In genomic region chr14:91870001-91870400, GRCh38 we compare ENCODE assay signal across 8 cellular contexts.
DNase-seq lines count a peak whose midpoint lies in the region; ATAC-seq lines count a peak whose summit lies in the region.

No MANE protein-coding gene starts in this region.

- ATAC-seq in HG03571 (IDR thresholded peaks at IDR 0.05; ENCODE audit: unreplicated experiment): no peak
- no peak for ATAC-seq in GM18870 (IDR thresholded peaks at IDR 0.05; ENCODE audit: unreplicated experiment)

- DNase-seq in DMS53 treated with DMSO at 0.1 percent for 48 hours (lab: John Stamatoyannopoulos, UW; ENCODE audit: unreplicated experiment): peak; percentile 5
- DNase-seq in activated CD4-positive, alpha-beta T cell treated with anti-CD3 and anti-CD28 coated beads for 1 hour: peak; percentile 56
- peak; percentile 84 for DNase-seq in central memory CD4-positive, alpha-beta T cell
- DNase-seq in stimulated activated CD4-positive, alpha-beta T cell treated with anti-CD3 and anti-CD28 coated beads, Interleukin-1b, Interleukin-23, amount 100 ng/mL, for 1 hour (ENCODE audit: low read depth in 2 of 2): peak; percentile 10 to 33
- no peak for DNase-seq in DMS 273 (lab: John Stamatoyannopoulos, UW; ENCODE audit: unreplicated experiment)
- DNase-seq in midbrain (lab: John Stamatoyannopoulos, UW): no peak

Comparison
In these comparisons a context has a peak if more than half of its experiments do, and no peak if none do; other contexts are left out.
1. DNase-seq: peak in DMS53 treated with DMSO at 0.1 percent for 48 hours (single experiment), activated CD4-positive, alpha-beta T cell treated with anti-CD3 and anti-CD28 coated beads for 1 hour (single experiment), central memory CD4-positive, alpha-beta T cell (single experiment) and stimulated activated CD4-positive, alpha-beta T cell treated with anti-CD3 and anti-CD28 coated beads, Interleukin-1b, Interleukin-23, amount 100 ng/mL, for 1 hour (2 of 2); none in DMS 273 (single experiment) and midbrain (single experiment).